Comparison of ENCODE assay signal across 1 cellular context in genomic region chr5:36844305-36844704, GRCh38.
TF ChIP-seq lines count a peak whose summit lies in the region.

No MANE protein-coding gene starts in this region.

TF ChIP-seq in GM23338, 12 proteins besides CTCF, POLR2A, EP300 and RAD21 (continued from another document):
- TF ChIP-seq REST (IDR thresholded peaks at IDR 0.05; ENCODE audit: unreplicated experiment) (no peak), JUNB (IDR thresholded peaks at IDR 0.05; ENCODE audit: unreplicated experiment) (no peak), NANOG (IDR thresholded peaks at IDR 0.05; ENCODE audit: borderline replicate concordance) (no peak), EZH2 (IDR thresholded peaks at IDR 0.05; ENCODE audit: low read depth, unreplicated experiment) (no peak), ZNF462 (CRISPR knock-in tag; IDR thresholded peaks at IDR 0.05) (no peak)
